ENCODE assay signal across 26 cellular contexts in genomic region chr12:69383074-69383473, GRCh38. TPM values are rescaled to one million over a fixed set of nuclear protein-coding genes. Genes with fewer than 3 reads are reported as not detected.
"Had no signal": no experiment of that assay in that cellular context is flagged by ENCODE, and none has a peak within 500 bp of the region (broad histone marks: within the 10 kb centered on the region; RNA-seq: fewer than 3 reads in every experiment).

No MANE protein-coding gene starts in this region.

- H3K36me3 ChIP-seq: brain microvascular endothelial cell had no signal

- DNase-seq: activated CD4-positive, alpha-beta T cell treated with anti-CD3 and anti-CD28 coated beads for 1 hour; activated CD4-positive, alpha-beta T cell treated with anti-CD3 and anti-CD28 coated beads, Interleukin-2, amount 10 ng/mL, durations not matched to agents 24 days and 14 days; activated CD4-positive, alpha-beta T cell treated with anti-CD3 and anti-CD28 coated beads, Interleukin-2, amount 50 U/mL, for 48 hours; activated CD8-positive, alpha-beta memory T cell treated with anti-CD3 and anti-CD28 coated beads, Interleukin-2, amount 10 ng/mL, durations not matched to agents 7 days and 5 days; activated gamma-delta T cell; activated naive CD4-positive, alpha-beta T cell treated with anti-CD3 and anti-CD28 coated beads for 36 hours; activated T-cell treated with anti-CD3 and anti-CD28 coated beads, Interleukin-2, amount 50 U/mL, for 4 hours; brain microvascular endothelial cell; MG63; MV-4-11; NCI-H1092 treated with DMSO at 0.1 percent for 48 hours; NCI-H1417 treated with DMSO at 0.1 percent for 48 hours; NCI-H1694; NCI-H2029; NCI-H345; NCI-H510A; NCI-H526 treated with DMSO at 0.1 percent for 48 hours; OCI-M1; SHP77 treated with DMSO at 0.1 percent for 48 hours; T-helper 9 cell had no signal

- H3K27ac Mint-ChIP-seq: activated CD8-positive, alpha-beta memory T cell treated with anti-CD3 and anti-CD28 coated beads, Interleukin-2, amount 10 ng/mL, durations not matched to agents 7 days and 5 days; activated naive CD4-positive, alpha-beta T cell treated with anti-CD3 and anti-CD28 coated beads for 36 hours; activated naive CD8-positive, alpha-beta T cell; activated T-helper 17 cell treated with anti-CD3 and anti-CD28 coated beads, Interleukin-2, amount 50 U/mL, for 72 hours; IgD-negative memory B cell; T-helper 1 cell treated with Interleukin-12 subunit alpha and Interleukin-12 subunit beta and Interleukin-4 antibody, amounts not matched to agents 30 μg/mL and 1 μg/mL, for 36 hours had no signal

- H3K27ac ChIP-seq: brain microvascular endothelial cell, KMS-11 had no signal

- H3K9me3 Mint-ChIP-seq: activated CD4-positive, alpha-beta T cell treated with anti-CD3 and anti-CD28 coated beads, Interleukin-2, amount 10 ng/mL, durations not matched to agents 24 days and 14 days; activated naive CD4-positive, alpha-beta T cell treated with anti-CD3 and anti-CD28 coated beads for 36 hours; activated T-cell treated with anti-CD3 and anti-CD28 coated beads, Interleukin-2, amount 50 U/mL, for 4 hours; activated T-helper 17 cell treated with anti-CD3 and anti-CD28 coated beads, Interleukin-2, amount 50 U/mL, for 72 hours; IgD-negative memory B cell; T-helper 1 cell treated with Interleukin-12 subunit alpha and Interleukin-12 subunit beta and Interleukin-4 antibody, amounts not matched to agents 30 μg/mL and 1 μg/mL, for 36 hours; WTC11 had no signal

- H3K4me3 Mint-ChIP-seq: activated CD4-positive, alpha-beta T cell treated with anti-CD3 and anti-CD28 coated beads, Interleukin-2, amount 10 ng/mL, durations not matched to agents 24 days and 14 days; activated CD8-positive, alpha-beta memory T cell treated with anti-CD3 and anti-CD28 coated beads, Interleukin-2, amount 10 ng/mL, durations not matched to agents 7 days and 5 days; activated naive CD4-positive, alpha-beta T cell treated with anti-CD3 and anti-CD28 coated beads for 36 hours; activated naive CD8-positive, alpha-beta T cell; activated T-cell treated with anti-CD3 and anti-CD28 coated beads, Interleukin-2, amount 50 U/mL, for 4 hours; activated T-helper 17 cell treated with anti-CD3 and anti-CD28 coated beads, Interleukin-2, amount 50 U/mL, for 72 hours; IgD-negative memory B cell; T-helper 1 cell treated with Interleukin-12 subunit alpha and Interleukin-12 subunit beta and Interleukin-4 antibody, amounts not matched to agents 30 μg/mL and 1 μg/mL, for 36 hours; WTC11 had no signal

- H3K9me3 ChIP-seq: MG63 had no signal

- ATAC-seq: activated CD8-positive, alpha-beta memory T cell treated with anti-CD3 and anti-CD28 coated beads, Interleukin-2, amount 10 ng/mL, durations not matched to agents 7 days and 5 days; activated T-cell treated with anti-CD3 and anti-CD28 coated beads, Interleukin-2, amount 50 U/mL, for 4 hours; activated T-helper 17 cell treated with anti-CD3 and anti-CD28 coated beads, Interleukin-2, amount 50 U/mL, for 72 hours; WTC11 had no signal

- H3K27me3 Mint-ChIP-seq: activated CD4-positive, alpha-beta T cell treated with anti-CD3 and anti-CD28 coated beads, Interleukin-2, amount 10 ng/mL, durations not matched to agents 24 days and 14 days; activated CD8-positive, alpha-beta memory T cell treated with anti-CD3 and anti-CD28 coated beads, Interleukin-2, amount 10 ng/mL, durations not matched to agents 7 days and 5 days; activated naive CD8-positive, alpha-beta T cell; activated T-helper 17 cell treated with anti-CD3 and anti-CD28 coated beads, Interleukin-2, amount 50 U/mL, for 72 hours; IgD-negative memory B cell had no signal

- H3K4me1 Mint-ChIP-seq: WTC11 had no signal

- H3K27me3 ChIP-seq: brain microvascular endothelial cell, MG63 had no signal

- H3K4me3 ChIP-seq: MG63 had no signal

RNA-seq across cellular contexts. Expression of gene LYZ, which starts 34.9 kb away (rescaled TPM):
- total RNA-seq: activated CD4-positive, alpha-beta T cell treated with anti-CD3 and anti-CD28 coated beads, Interleukin-2, amount 10 ng/mL, durations not matched to agents 24 days and 14 days; activated naive CD4-positive, alpha-beta T cell treated with anti-CD3 and anti-CD28 coated beads for 36 hours had no signal
